In genomic region chr1:2292725-2293450, GRCh38 we compare ENCODE assay signal across 20 cellular contexts.
A peak's percentile ranks its signal among the peaks of the same experiment; 100 is the strongest.
DNase-seq lines count a peak whose midpoint lies in the region; ATAC-seq, FAIRE-seq and TF ChIP-seq lines count a peak whose summit lies in the region.
"Had no signal": no experiment of that assay in that cellular context is flagged by ENCODE, and none has a peak within 500 bp of the region (broad histone marks: within the 10 kb centered on the region; RNA-seq: fewer than 3 reads in every experiment).

No MANE protein-coding gene starts in this region.

- H3K36me3 ChIP-seq in right lobe of liver = no peaks in the 10 kb centered on the region
- H3K36me3 ChIP-seq: gastrocnemius medialis, left ventricle myocardium inferior, prostate gland had no signal

- 83% methylated on average over 1 of the region's 30 CpGs for WGBS in right lobe of liver (ENCODE audit: insufficient coverage, low coverage, low lambda C conversion rate, missing lambda C conversion rate)

- peaks cover 3% of the 10 kb centered on the region for H3K9me3 Mint-ChIP-seq in activated CD4-positive, alpha-beta memory T cell treated with anti-CD3 and anti-CD28 coated beads, Interleukin-2, amount 10 ng/mL, durations not matched to agents 7 days and 5 days
- H3K9me3 Mint-ChIP-seq in activated CD4-positive, alpha-beta memory T cell treated with anti-CD3 and anti-CD28 coated beads for 36 hours = no peaks in the 10 kb centered on the region
- no peaks in the 10 kb centered on the region for H3K9me3 Mint-ChIP-seq in activated T-helper 17 cell treated with anti-CD3 and anti-CD28 coated beads, Interleukin-2, amount 50 U/mL, for 72 hours
- H3K9me3 Mint-ChIP-seq in stimulated activated effector memory CD8-positive, alpha-beta T cell treated with anti-CD3 and anti-CD28 coated beads, Interleukin-12 subunit alpha, Interleukin-12 subunit beta, amount 100 ng/mL, for 72 hours = no peaks in the 10 kb centered on the region
- H3K9me3 Mint-ChIP-seq: activated T-helper 1 cell treated with anti-CD3 and anti-CD28 coated beads, Interleukin-12 subunit alpha, Interleukin-12 subunit beta, Interleukin-2, Interleukin-4 antibody, amounts not matched to agents 30 ng/mL and 10 ng/mL and 1 ng/mL, durations not matched to agents 14 hours and 24 hours and 36 hours; stimulated activated memory B cell treated with anti-CD40 and anti-IgM and Interleukin-4, amounts not matched to agents 10 μg/mL and 1 μg/mL and 100 μg/mL, for 72 hours had no signal

- intact Hi-C loops in activated CD4-positive, alpha-beta memory T cell treated with anti-CD3 and anti-CD28 coated beads for 36 hours (cut with micrococcal nuclease) = loop anchor here (5.0 to 10.0 kb wide), 2 partner anchors 99 to 378 kb away; partner anchors contain the start of genes CALML6, MORN1, RER1 and TMEM52
- intact Hi-C loops in right lobe of liver (cut with DNase I) = no loop called here
- intact Hi-C loops in head of caudate nucleus (cut with DNase I) = no loop called here

- no peak for FAIRE-seq in GM12891 (lab: Jason Lieb, UNC)

- no peak for DNase-seq in activated CD4-positive, alpha-beta memory T cell treated with anti-CD3 and anti-CD28 coated beads, Interleukin-2, amount 10 ng/mL, durations not matched to agents 7 days and 5 days
- DNase-seq in activated CD4-positive, alpha-beta memory T cell treated with anti-CD3 and anti-CD28 coated beads for 36 hours = no peak
- no peak for DNase-seq in right lobe of liver
- DNase-seq in stimulated activated effector memory CD8-positive, alpha-beta T cell treated with anti-CD3 and anti-CD28 coated beads, Interleukin-12 subunit alpha, Interleukin-12 subunit beta, amount 100 ng/mL, for 72 hours (ENCODE audit: low spot score in 2 of 2) = no peak
- no peak for DNase-seq in head of caudate nucleus
- no peak for DNase-seq in GM12891 (ENCODE audit: insufficient read length, low spot score)
- DNase-seq: amygdala, cerebellar nuclear complex, EL, gastrocnemius medialis, Karpas-422, left ventricle myocardium inferior, NCI-H1105 had no signal

- TF ChIP-seq POLR2A in right lobe of liver (IDR thresholded peaks at IDR 0.05) = no peak
- TF ChIP-seq POLR2A in GM12891 (IDR thresholded peaks at IDR 0.05; ENCODE audit: low read depth, low read length) = no peak

- no peaks in the 10 kb centered on the region for H3K27me3 ChIP-seq in right lobe of liver
- H3K27me3 ChIP-seq: gastrocnemius medialis had no signal

- TF ChIP-seq CTCF in right lobe of liver (IDR thresholded peaks at IDR 0.05) = no peak

- ATAC-seq in activated T-helper 17 cell treated with anti-CD3 and anti-CD28 coated beads, Interleukin-2, amount 50 U/mL, for 72 hours (replicated peaks) = no peak
- ATAC-seq in right lobe of liver (peak in 3 of 4 donors; percentile 19 to 67 (median 51)), HG03280 (IDR thresholded peaks at IDR 0.05; ENCODE audit: unreplicated experiment) (no peak)
- no peak for ATAC-seq in stimulated activated effector memory CD8-positive, alpha-beta T cell treated with anti-CD3 and anti-CD28 coated beads, Interleukin-12 subunit alpha, Interleukin-12 subunit beta, amount 100 ng/mL, for 72 hours
- ATAC-seq: gastrocnemius medialis; Panc1; SK-N-SH treated with all-trans-retinoic acid at 6 μM for 48 hours; stimulated activated memory B cell treated with anti-CD40 and anti-IgM and Interleukin-4, amounts not matched to agents 10 μg/mL and 1 μg/mL and 100 μg/mL, for 72 hours had no signal

- no peak overlapping the region for H3K27ac ChIP-seq in right lobe of liver
- H3K27ac ChIP-seq: gastrocnemius medialis, left ventricle myocardium inferior, prostate gland had no signal

- H3K9me3 ChIP-seq in right lobe of liver = no peaks in the 10 kb centered on the region
- H3K9me3 ChIP-seq: gastrocnemius medialis, left ventricle myocardium inferior, prostate gland had no signal

- no peak overlapping the region for H3K4me3 Mint-ChIP-seq in activated CD4-positive, alpha-beta memory T cell treated with anti-CD3 and anti-CD28 coated beads, Interleukin-2, amount 10 ng/mL, durations not matched to agents 7 days and 5 days
- no peak overlapping the region for H3K4me3 Mint-ChIP-seq in activated CD4-positive, alpha-beta memory T cell treated with anti-CD3 and anti-CD28 coated beads for 36 hours
- H3K4me3 Mint-ChIP-seq in activated T-helper 17 cell treated with anti-CD3 and anti-CD28 coated beads, Interleukin-2, amount 50 U/mL, for 72 hours = peak overlapping the region; percentile 85
- no peak overlapping the region for H3K4me3 Mint-ChIP-seq in stimulated activated effector memory CD8-positive, alpha-beta T cell treated with anti-CD3 and anti-CD28 coated beads, Interleukin-12 subunit alpha, Interleukin-12 subunit beta, amount 100 ng/mL, for 72 hours
- H3K4me3 Mint-ChIP-seq: stimulated activated memory B cell treated with anti-CD40 and anti-IgM and Interleukin-4, amounts not matched to agents 10 μg/mL and 1 μg/mL and 100 μg/mL, for 72 hours had no signal

- H3K4me3 ChIP-seq in right lobe of liver = no peak overlapping the region
- H3K4me3 ChIP-seq: gastrocnemius medialis, left ventricle myocardium inferior, prostate gland had no signal

- H3K36me3 Mint-ChIP-seq in activated CD4-positive, alpha-beta memory T cell treated with anti-CD3 and anti-CD28 coated beads, Interleukin-2, amount 10 ng/mL, durations not matched to agents 7 days and 5 days (ENCODE audit: low read depth) = peaks cover 23% of the 10 kb centered on the region
- H3K36me3 Mint-ChIP-seq in activated CD4-positive, alpha-beta memory T cell treated with anti-CD3 and anti-CD28 coated beads for 36 hours = peaks cover 8% of the 10 kb centered on the region
- H3K36me3 Mint-ChIP-seq in activated T-helper 17 cell treated with anti-CD3 and anti-CD28 coated beads, Interleukin-2, amount 50 U/mL, for 72 hours (ENCODE audit: low read depth) = peaks cover 16% of the 10 kb centered on the region
- peaks cover 41% of the 10 kb centered on the region for H3K36me3 Mint-ChIP-seq in stimulated activated effector memory CD8-positive, alpha-beta T cell treated with anti-CD3 and anti-CD28 coated beads, Interleukin-12 subunit alpha, Interleukin-12 subunit beta, amount 100 ng/mL, for 72 hours

- POLR2A ChIA-PET in activated CD4-positive, alpha-beta memory T cell treated with anti-CD3 and anti-CD28 coated beads, Interleukin-2, amount 10 ng/mL, durations not matched to agents 7 days and 5 days (lab: Charles Lee) = interaction anchor here (1.1 to 5.5 kb wide), 4 partner anchors 8 to 60 kb away, joined by 3 to 93 read pairs (median 46); no protein-coding TSS in a partner anchor
- POLR2A ChIA-PET in activated CD4-positive, alpha-beta memory T cell treated with anti-CD3 and anti-CD28 coated beads for 36 hours (lab: Charles Lee) = interaction anchor here (3.1 kb wide), 1 partner anchor 8 kb away, joined by 53 read pairs; no protein-coding TSS in a partner anchor

- CTCF ChIA-PET in activated CD4-positive, alpha-beta memory T cell treated with anti-CD3 and anti-CD28 coated beads, Interleukin-2, amount 10 ng/mL, durations not matched to agents 7 days and 5 days (lab: Charles Lee) = interaction anchor here (1.4 to 2.1 kb wide), 2 partner anchors 8 to 19 kb away, joined by 5 read pairs; no protein-coding TSS in a partner anchor
- CTCF ChIA-PET in activated CD4-positive, alpha-beta memory T cell treated with anti-CD3 and anti-CD28 coated beads for 36 hours (lab: Charles Lee) = interaction anchor here (2.8 kb wide), 2 partner anchors 8 to 23 kb away, joined by 12 to 19 read pairs; no protein-coding TSS in a partner anchor

- peaks cover 93% of the 10 kb centered on the region for H3K4me1 Mint-ChIP-seq in activated CD4-positive, alpha-beta memory T cell treated with anti-CD3 and anti-CD28 coated beads, Interleukin-2, amount 10 ng/mL, durations not matched to agents 7 days and 5 days
- H3K4me1 Mint-ChIP-seq in activated CD4-positive, alpha-beta memory T cell treated with anti-CD3 and anti-CD28 coated beads for 36 hours (ENCODE audit: low read depth) = peaks cover 89% of the 10 kb centered on the region
- H3K4me1 Mint-ChIP-seq in activated T-helper 17 cell treated with anti-CD3 and anti-CD28 coated beads, Interleukin-2, amount 50 U/mL, for 72 hours = peaks cover 46% of the 10 kb centered on the region
- peaks cover 81% of the 10 kb centered on the region for H3K4me1 Mint-ChIP-seq in stimulated activated effector memory CD8-positive, alpha-beta T cell treated with anti-CD3 and anti-CD28 coated beads, Interleukin-12 subunit alpha, Interleukin-12 subunit beta, amount 100 ng/mL, for 72 hours

- H3K4me1 ChIP-seq in right lobe of liver = peaks cover 0 to 31% (median 4%) of the 10 kb centered on the region in 4 donors

- peak overlapping the region; percentile 21 for H3K27ac Mint-ChIP-seq in activated CD4-positive, alpha-beta memory T cell treated with anti-CD3 and anti-CD28 coated beads, Interleukin-2, amount 10 ng/mL, durations not matched to agents 7 days and 5 days
- H3K27ac Mint-ChIP-seq in activated CD4-positive, alpha-beta memory T cell treated with anti-CD3 and anti-CD28 coated beads for 36 hours = no peak overlapping the region
- H3K27ac Mint-ChIP-seq in activated T-helper 17 cell treated with anti-CD3 and anti-CD28 coated beads, Interleukin-2, amount 50 U/mL, for 72 hours = peak overlapping the region; percentile 81
- H3K27ac Mint-ChIP-seq in stimulated activated effector memory CD8-positive, alpha-beta T cell treated with anti-CD3 and anti-CD28 coated beads, Interleukin-12 subunit alpha, Interleukin-12 subunit beta, amount 100 ng/mL, for 72 hours = peak overlapping the region; percentile 78
- H3K27ac Mint-ChIP-seq: stimulated activated memory B cell treated with anti-CD40 and anti-IgM and Interleukin-4, amounts not matched to agents 10 μg/mL and 1 μg/mL and 100 μg/mL, for 72 hours had no signal

- H3K27me3 Mint-ChIP-seq in activated CD4-positive, alpha-beta memory T cell treated with anti-CD3 and anti-CD28 coated beads, Interleukin-2, amount 10 ng/mL, durations not matched to agents 7 days and 5 days = no peaks in the 10 kb centered on the region
- no peaks in the 10 kb centered on the region for H3K27me3 Mint-ChIP-seq in activated CD4-positive, alpha-beta memory T cell treated with anti-CD3 and anti-CD28 coated beads for 36 hours
- H3K27me3 Mint-ChIP-seq in activated T-helper 17 cell treated with anti-CD3 and anti-CD28 coated beads, Interleukin-2, amount 50 U/mL, for 72 hours = no peaks in the 10 kb centered on the region
- H3K27me3 Mint-ChIP-seq: stimulated activated memory B cell treated with anti-CD40 and anti-IgM and Interleukin-4, amounts not matched to agents 10 μg/mL and 1 μg/mL and 100 μg/mL, for 72 hours had no signal

TF ChIP-seq in GM12891, 5 proteins besides CTCF, POLR2A, EP300 and RAD21:
- TF ChIP-seq TAF1 (IDR thresholded peaks at IDR 0.05; ENCODE audit: low read depth, low read length) = no peak
- TF ChIP-seq POU2F2 (IDR thresholded peaks at IDR 0.05; ENCODE audit: low read depth, low read length) = no peak
- no peak for TF ChIP-seq POLR2AphosphoS5 (IDR thresholded peaks at IDR 0.05; ENCODE audit: low read depth, low read length)
- TF ChIP-seq SPI1 (IDR thresholded peaks at IDR 0.05; ENCODE audit: low read depth, low read length) = no peak
- TF ChIP-seq PAX5 (IDR thresholded peaks at IDR 0.05; ENCODE audit: insufficient read depth, low read length, severe bottlenecking) = no peak

Comparison
In these comparisons a context has a peak if more than half of its experiments do, and no peak if none do; other contexts are left out.
1. ATAC-seq: peak in right lobe of liver (3 of 4); none in activated T-helper 17 cell treated with anti-CD3 and anti-CD28 coated beads, Interleukin-2, amount 50 U/mL, for 72 hours (single experiment), stimulated activated effector memory CD8-positive, alpha-beta T cell treated with anti-CD3 and anti-CD28 coated beads, Interleukin-12 subunit alpha, Interleukin-12 subunit beta, amount 100 ng/mL, for 72 hours (single experiment) and HG03280 (single experiment).